In genomic region chr15:99752556-99752955, GRCh38 we compare ENCODE assay signal across 27 cellular contexts.
"Had no signal": no experiment of that assay in that cellular context is flagged by ENCODE, and none has a peak within 500 bp of the region (broad histone marks: within the 10 kb centered on the region; RNA-seq: fewer than 3 reads in every experiment).

No MANE protein-coding gene starts in this region.

- H3K27me3 ChIP-seq: neural progenitor cell, ovary, spleen, suprapubic skin, testis, tibial artery, transverse colon, upper lobe of right lung, uterus had no signal

- H3K36me3 ChIP-seq: neural progenitor cell, ovary, spleen, suprapubic skin, tibial artery, transverse colon, upper lobe of right lung, uterus had no signal

- H3K9ac ChIP-seq: neural progenitor cell, parathyroid adenoma had no signal

- H2AFZ ChIP-seq: neural progenitor cell, parathyroid adenoma had no signal

- H3K4me2 ChIP-seq: smooth muscle cell had no signal

- H3K9me3 ChIP-seq: ovary, psoas muscle, spleen, suprapubic skin, testis, tibial artery, transverse colon, upper lobe of right lung, uterus had no signal

- H3K27ac ChIP-seq: neural progenitor cell, ovary, parathyroid adenoma, psoas muscle, skin epidermis, spleen, suprapubic skin, testis, tibial artery, transverse colon, upper lobe of right lung, uterus had no signal

- DNase-seq: natural killer cell; occipital lobe; ovary; psoas muscle; right cardiac atrium; spleen; stimulated activated CD4-positive, alpha-beta T cell treated with anti-CD3 and anti-CD28 coated beads, Interleukin-12 subunit alpha, Interleukin-12 subunit beta, amount 100 ng/mL, for 4 hours; stimulated activated CD4-positive, alpha-beta T cell treated with anti-CD3 and anti-CD28 coated beads, Interleukin-1b, Interleukin-23, amount 100 ng/mL, for 48 hours; stimulated activated CD4-positive, alpha-beta T cell treated with anti-CD3 and anti-CD28 coated beads, Interleukin-4, amount 100 ng/mL, for 1 hour; stimulated activated CD4-positive, alpha-beta T cell treated with anti-CD3 and anti-CD28 coated beads, Interleukin-4, amount 100 ng/mL, for 4 hours; stimulated activated CD8-positive, alpha-beta memory T cell treated with anti-CD3 and anti-CD28 coated beads, Interleukin-4, amount 100 ng/mL, for 48 hours; stimulated activated naive CD4-positive, alpha-beta T cell; stimulated activated naive CD8-positive, alpha-beta T cell treated with anti-CD3 and anti-CD28 coated beads, Interleukin-15, amount 100 ng/mL, for 72 hours; stimulated activated naive CD8-positive, alpha-beta T cell treated with anti-CD3 and anti-CD28 coated beads, Interleukin-15, Interleukin-2, amounts not matched to agents 100 U/mL and 50 U/mL, for 24 hours; substantia nigra; testis; tibial artery; transverse colon; upper lobe of right lung; uterus had no signal

- ATAC-seq: natural killer cell; psoas muscle; right cardiac atrium; sciatic nerve; stimulated activated memory B cell treated with anti-CD40 and anti-IgM and Interleukin-4, amounts not matched to agents 10 μg/mL and 1 μg/mL and 100 μg/mL, for 72 hours; stimulated activated naive CD8-positive, alpha-beta T cell treated with anti-CD3 and anti-CD28 coated beads, Interleukin-15, amount 100 ng/mL, for 72 hours; stimulated activated naive CD8-positive, alpha-beta T cell treated with anti-CD3 and anti-CD28 coated beads, Interleukin-15, Interleukin-2, amounts not matched to agents 100 U/mL and 50 U/mL, for 24 hours; upper lobe of right lung had no signal

- H3K4me3 ChIP-seq: neural progenitor cell, ovary, psoas muscle, skin epidermis, smooth muscle cell, spleen, suprapubic skin, testis, tibial artery, transverse colon, upper lobe of right lung, uterus had no signal

- H3K4me1 ChIP-seq: parathyroid adenoma, psoas muscle, suprapubic skin, testis, tibial artery, transverse colon, upper lobe of right lung, uterus had no signal

- H3K79me2 ChIP-seq: parathyroid adenoma had no signal
